In the genomic region with DNA sequence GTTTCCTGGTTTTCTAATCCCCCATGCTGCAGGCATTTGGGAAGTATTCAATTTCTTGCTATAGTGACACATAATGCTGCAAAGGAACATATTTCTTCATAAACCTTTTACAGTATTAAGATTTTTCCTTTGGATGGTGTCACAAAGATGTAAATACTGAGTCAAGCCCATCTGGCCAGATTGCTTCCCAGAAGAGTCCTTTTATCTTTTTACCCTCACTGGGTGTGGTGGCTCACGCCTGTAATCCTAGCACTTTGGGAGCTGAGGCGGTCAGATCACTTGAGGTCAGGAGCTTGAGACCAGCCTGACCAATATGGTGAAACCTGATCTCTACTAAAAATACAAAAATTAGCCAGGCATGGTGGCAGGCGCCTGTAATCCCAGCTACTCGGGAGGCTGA, we compare ENCODE assay signal across 9 cellular contexts. TPM values are rescaled to one million over a fixed set of nuclear protein-coding genes. Genes with fewer than 3 reads are reported as not detected.
"Had no signal": no experiment of that assay in that cellular context is flagged by ENCODE, and none has a peak within 500 bp of the region (broad histone marks: within the 10 kb centered on the region; RNA-seq: fewer than 3 reads in every experiment).

No MANE protein-coding gene starts in this region.

RNA-seq across cellular contexts. Expression of gene XKR7, which starts 38.3 kb away (rescaled TPM):
- total RNA-seq: activated CD4-positive, alpha-beta T cell treated with anti-CD3 and anti-CD28 coated beads, Interleukin-2, amount 10 ng/mL, durations not matched to agents 24 days and 14 days; activated CD8-positive, alpha-beta T cell treated with anti-CD3 and anti-CD28 coated beads for 36 hours; activated T-cell treated with anti-CD3 and anti-CD28 coated beads, Interleukin-2, amount 50 U/mL, for 72 hours; aorta had no signal

RNA-seq across cellular contexts. Expression of gene TTLL9, which starts 59.2 kb away (rescaled TPM):
- total RNA-seq: activated CD4-positive, alpha-beta T cell treated with anti-CD3 and anti-CD28 coated beads, Interleukin-2, amount 10 ng/mL, durations not matched to agents 24 days and 14 days; activated CD8-positive, alpha-beta memory T cell treated with anti-CD3 and anti-CD28 coated beads for 36 hours; activated CD8-positive, alpha-beta T cell treated with anti-CD3 and anti-CD28 coated beads for 36 hours; activated naive CD8-positive, alpha-beta T cell treated with anti-CD3 and anti-CD28 coated beads for 36 hours; activated T-cell treated with anti-CD3 and anti-CD28 coated beads, Interleukin-2, amount 50 U/mL, for 72 hours; activated T-helper 17 cell treated with anti-CD3 and anti-CD28 coated beads, Interleukin-2, amount 50 U/mL, for 72 hours; M059J; SK-MEL-5 had no signal

RNA-seq across cellular contexts. Expression of gene DUSP15, which starts 59.3 kb away (rescaled TPM):
- total RNA-seq: activated CD4-positive, alpha-beta T cell treated with anti-CD3 and anti-CD28 coated beads, Interleukin-2, amount 10 ng/mL, durations not matched to agents 24 days and 14 days; activated CD8-positive, alpha-beta memory T cell treated with anti-CD3 and anti-CD28 coated beads for 36 hours; activated CD8-positive, alpha-beta T cell treated with anti-CD3 and anti-CD28 coated beads for 36 hours; activated naive CD8-positive, alpha-beta T cell treated with anti-CD3 and anti-CD28 coated beads for 36 hours; activated T-cell treated with anti-CD3 and anti-CD28 coated beads, Interleukin-2, amount 50 U/mL, for 72 hours; activated T-helper 17 cell treated with anti-CD3 and anti-CD28 coated beads, Interleukin-2, amount 50 U/mL, for 72 hours had no signal
